9 cellular contexts compared by ENCODE assay signal in genomic region chr1:38978245-38978542, GRCh38. TPM values are rescaled to one million over a fixed set of nuclear protein-coding genes. Genes with fewer than 3 reads are reported as not detected.
DNase-seq lines count a peak whose midpoint lies in the region; ATAC-seq lines count a peak whose summit lies in the region.
"Not testable (repeated sequence)": the region's sequence is repeated elsewhere in the genome, so short reads cannot be mapped to it uniquely, and the experiment has no call there.
"Had no signal": no experiment of that assay in that cellular context is flagged by ENCODE, and none has a peak within 500 bp of the region (broad histone marks: within the 10 kb centered on the region; RNA-seq: fewer than 3 reads in every experiment).

No MANE protein-coding gene starts in this region.

- not testable (repeated sequence) for H3K36me3 Mint-ChIP-seq in T-cell; activated naive CD8-positive, alpha-beta T cell treated with anti-CD3 and anti-CD28 coated beads, Interleukin-2, amount 10 ng/mL, durations not matched to agents 7 days and 5 days
- H3K36me3 Mint-ChIP-seq in naive thymus-derived CD4-positive, alpha-beta T cell: peaks cover 0 to 20% (median 0%) of the 10 kb centered on the region in 5 donors

- H3K4me3 ChIP-seq in naive thymus-derived CD4-positive, alpha-beta T cell (ENCODE audit: low read length): peak overlapping the region; percentile 34

- H3K27me3 ChIP-seq in naive thymus-derived CD4-positive, alpha-beta T cell (ENCODE audit: control insufficient read depth in 2 of 2, insufficient read depth in 2 of 2, low read length in 2 of 2): not testable (repeated sequence)

- peaks cover 0 to 14% of the 10 kb centered on the region in 2 donors for H3K4me1 ChIP-seq in naive thymus-derived CD4-positive, alpha-beta T cell (ENCODE audit: control insufficient read depth in 2 of 2, insufficient read depth in 2 of 2, low read length in 2 of 2)

- not testable (repeated sequence) for H3K36me3 ChIP-seq in naive thymus-derived CD4-positive, alpha-beta T cell (ENCODE audit: control insufficient read depth in 2 of 3, insufficient read depth in 3 of 3, low read length in 3 of 3)

- H3K4me3 Mint-ChIP-seq in T-cell: peak overlapping the region; percentile 60 to 66 (median 61)
- H3K4me3 Mint-ChIP-seq in activated naive CD8-positive, alpha-beta T cell treated with anti-CD3 and anti-CD28 coated beads, Interleukin-2, amount 10 ng/mL, durations not matched to agents 7 days and 5 days: not testable (repeated sequence)
- H3K4me3 Mint-ChIP-seq in naive thymus-derived CD4-positive, alpha-beta T cell: peak overlapping the region in 9 of 10 donors; percentile 8 to 87 (median 76)

- H3K9me3 Mint-ChIP-seq in T-cell; activated naive CD8-positive, alpha-beta T cell treated with anti-CD3 and anti-CD28 coated beads, Interleukin-2, amount 10 ng/mL, durations not matched to agents 7 days and 5 days: not testable (repeated sequence)
- peaks cover 0 to 24% (median 11%) of the 10 kb centered on the region in 11 donors for H3K9me3 Mint-ChIP-seq in naive thymus-derived CD4-positive, alpha-beta T cell

- not testable (repeated sequence) for H3K27me3 Mint-ChIP-seq in T-cell; activated naive CD8-positive, alpha-beta T cell treated with anti-CD3 and anti-CD28 coated beads, Interleukin-2, amount 10 ng/mL, durations not matched to agents 7 days and 5 days; naive thymus-derived CD4-positive, alpha-beta T cell

- DNase-seq in COLO668 (lab: John Stamatoyannopoulos, UW; ENCODE audit: unreplicated experiment) (peak; percentile 23), T-cell (peak in 23 of 34 experiments; percentile 4 to 51 (median 17)), activated gamma-delta T cell treated with Interleukin-2 at 50 U/mL for 16 hours (peak; percentile 6)
- peak; percentile 41 for DNase-seq in activated CD4-positive, alpha-beta T cell treated with anti-CD3 and anti-CD28 coated beads for 48 hours
- peak; percentile 62 for DNase-seq in activated CD8-positive, alpha-beta memory T cell treated with anti-CD3 and anti-CD28 coated beads for 24 hours
- peak; percentile 40 for DNase-seq in activated naive CD8-positive, alpha-beta T cell treated with anti-CD3 and anti-CD28 coated beads, Interleukin-2, amount 10 ng/mL, durations not matched to agents 7 days and 5 days
- DNase-seq in naive thymus-derived CD4-positive, alpha-beta T cell: peak in 2 of 9 donors; percentile 32 to 48

- not testable (repeated sequence) for H3K9me3 ChIP-seq in naive thymus-derived CD4-positive, alpha-beta T cell (ENCODE audit: control insufficient read depth in 2 of 3, low read length in 3 of 3)

- H3K27ac ChIP-seq in naive thymus-derived CD4-positive, alpha-beta T cell (ENCODE audit: low read depth, low read length): not testable (repeated sequence)

- intact Hi-C loops in naive thymus-derived CD4-positive, alpha-beta T cell (cut with micrococcal nuclease): loop anchor here (5.0 to 10.0 kb wide), 3 partner anchors 47 to 121 kb away; partner anchors contain the start of genes MYCBP (in 2 of the 2), NDUFS5 (in 1 of the 2) and RRAGC (in 1 of the 2)

- H3K27ac Mint-ChIP-seq in T-cell: peak overlapping the region; percentile 88 to 89
- H3K27ac Mint-ChIP-seq in activated naive CD8-positive, alpha-beta T cell treated with anti-CD3 and anti-CD28 coated beads, Interleukin-2, amount 10 ng/mL, durations not matched to agents 7 days and 5 days: peak overlapping the region; percentile 86
- H3K27ac Mint-ChIP-seq in naive thymus-derived CD4-positive, alpha-beta T cell: peak overlapping the region; percentile 37 to 97 (median 94)

- ATAC-seq in T-cell (replicated peaks in 1 of 4); activated naive CD8-positive, alpha-beta T cell treated with anti-CD3 and anti-CD28 coated beads, Interleukin-2, amount 10 ng/mL, durations not matched to agents 7 days and 5 days (ENCODE audit: low read depth); naive thymus-derived CD4-positive, alpha-beta T cell: not testable (repeated sequence)

- CTCF ChIA-PET in T-cell (lab: Charles Lee): interaction anchor here in 1 of 2 donors (0.6 to 1.1 kb wide), 5 partner anchors 10 to 60 kb away, joined by 3 to 8 read pairs (median 5); partner anchors contain the start of gene NDUFS5
- CTCF ChIA-PET in naive thymus-derived CD4-positive, alpha-beta T cell (lab: Charles Lee): interaction anchor here (0.9 kb wide), 1 partner anchor 10 kb away, joined by 3 read pairs; no protein-coding TSS in a partner anchor

- POLR2A ChIA-PET in T-cell (lab: Charles Lee): interaction anchor here (0.6 to 1.4 kb wide), 3 partner anchors 15 to 48 kb away, joined by 3 to 5 read pairs (median 3); partner anchors contain the start of gene NDUFS5 (in 1 of the 2)
- POLR2A ChIA-PET in activated naive CD8-positive, alpha-beta T cell treated with anti-CD3 and anti-CD28 coated beads, Interleukin-2, amount 10 ng/mL, durations not matched to agents 7 days and 5 days (lab: Charles Lee): interaction anchor here (0.6 to 1.6 kb wide), 4 partner anchors 12 to 102 kb away, joined by 3 to 7 read pairs (median 5); partner anchors contain the start of gene NDUFS5
- POLR2A ChIA-PET in naive thymus-derived CD4-positive, alpha-beta T cell (lab: Charles Lee): interaction anchor here (0.9 to 3.5 kb wide), 5 partner anchors 11 to 104 kb away, joined by 3 to 25 read pairs (median 16); partner anchors contain the start of genes AKIRIN1, MYCBP and NDUFS5

- H3K4me1 Mint-ChIP-seq in T-cell: peaks cover 7 to 15% (median 11%) of the 10 kb centered on the region in 3 donors
- not testable (repeated sequence) for H3K4me1 Mint-ChIP-seq in activated naive CD8-positive, alpha-beta T cell treated with anti-CD3 and anti-CD28 coated beads, Interleukin-2, amount 10 ng/mL, durations not matched to agents 7 days and 5 days
- peaks cover 0 to 17% (median 10%) of the 10 kb centered on the region in 7 donors for H3K4me1 Mint-ChIP-seq in naive thymus-derived CD4-positive, alpha-beta T cell

RNA-seq across cellular contexts. Expression of gene AKIRIN1, which starts 12.9 kb away (rescaled TPM):
- total RNA-seq in T-cell: 10 to 100 TPM; 62.7 to 79.8 (median 72.7) TPM
- 10 to 100 TPM; 55.5 to 60.2 TPM for total RNA-seq in activated naive CD8-positive, alpha-beta T cell treated with anti-CD3 and anti-CD28 coated beads, Interleukin-2, amount 10 ng/mL, durations not matched to agents 7 days and 5 days
- total RNA-seq in naive thymus-derived CD4-positive, alpha-beta T cell: 10 to 100 TPM; 63.7 to 74.7 (median 70.2) TPM
- polyA plus RNA-seq in naive thymus-derived CD4-positive, alpha-beta T cell: 100 to 1,000 TPM in 1 of 2 donors, 10 to 100 TPM in 1; 87.3 to 103 TPM

RNA-seq across cellular contexts. Expression of gene RHBDL2, which starts 36.6 kb away (rescaled TPM):
- not detected for total RNA-seq in T-cell
- total RNA-seq in activated naive CD8-positive, alpha-beta T cell treated with anti-CD3 and anti-CD28 coated beads, Interleukin-2, amount 10 ng/mL, durations not matched to agents 7 days and 5 days: not detected
- not detected for total RNA-seq in naive thymus-derived CD4-positive, alpha-beta T cell
- not detected for polyA plus RNA-seq in naive thymus-derived CD4-positive, alpha-beta T cell
- total RNA-seq: A673, NCI-H460 had no signal

RNA-seq across cellular contexts. Expression of gene NDUFS5, which starts 48.0 kb away (rescaled TPM):
- total RNA-seq in T-cell: 100 to 1,000 TPM in 3 of 5 donors, 10 to 100 TPM in 2; 95.3 to 120 (median 101) TPM
- total RNA-seq in activated naive CD8-positive, alpha-beta T cell treated with anti-CD3 and anti-CD28 coated beads, Interleukin-2, amount 10 ng/mL, durations not matched to agents 7 days and 5 days: 100 to 1,000 TPM; 107 to 113 TPM
- 100 to 1,000 TPM in 4 of 5 experiments, 10 to 100 TPM in 1; 95.1 to 128 (median 115) TPM for total RNA-seq in naive thymus-derived CD4-positive, alpha-beta T cell
- polyA plus RNA-seq in naive thymus-derived CD4-positive, alpha-beta T cell: 100 to 1,000 TPM; 615 to 715 TPM
